In genomic region chr6:159797554-159797953, GRCh38 we compare ENCODE assay signal across 25 cellular contexts. TPM values are rescaled to one million over a fixed set of nuclear protein-coding genes. Genes with fewer than 3 reads are reported as not detected.
"Had no signal": no experiment of that assay in that cellular context is flagged by ENCODE, and none has a peak within 500 bp of the region (broad histone marks: within the 10 kb centered on the region; RNA-seq: fewer than 3 reads in every experiment).

No MANE protein-coding gene starts in this region.

- H3K27me3 ChIP-seq: adrenal gland, foreskin keratinocyte, neural progenitor cell, vagina had no signal

- H3K27ac ChIP-seq: adrenal gland, foreskin keratinocyte, lower lobe of right lung, neural progenitor cell, thoracic aorta, vagina had no signal

- H3K4me3 ChIP-seq: adrenal gland, lower lobe of right lung, mucosa of descending colon, neural progenitor cell, thoracic aorta, vagina had no signal

- H2AFZ ChIP-seq: neural progenitor cell had no signal

- ATAC-seq: foreskin keratinocyte; left lobe of liver; lower lobe of right lung; mucosa of descending colon; sciatic nerve; stimulated activated naive B cell treated with anti-CD40 and anti-IgM and Interleukin-4, amounts not matched to agents 10 μg/mL and 1 μg/mL and 100 μg/mL, for 72 hours; WTC11 had no signal

- H3K9me3 Mint-ChIP-seq: neural progenitor cell; stimulated activated naive B cell treated with anti-CD40 and anti-IgM and Interleukin-4, amounts not matched to agents 10 μg/mL and 1 μg/mL and 100 μg/mL, for 72 hours; T-helper 1 cell treated with Interleukin-12 subunit alpha and Interleukin-12 subunit beta and Interleukin-4 antibody, amounts not matched to agents 30 μg/mL and 1 μg/mL, for 36 hours; type B pancreatic cell; WTC11 had no signal

- FAIRE-seq: astrocyte, kidney, small intestine had no signal

- H3K4me2 ChIP-seq: neural progenitor cell had no signal

- DNase-seq: activated CD4-positive, alpha-beta T cell treated with anti-CD3 and anti-CD28 coated beads, Interleukin-2, amount 50 U/mL, for 48 hours; activated effector memory CD4-positive, alpha-beta T cell treated with anti-CD3 and anti-CD28 coated beads, Interleukin-2, amount 50 U/mL, for 16 hours; adrenal gland; central memory CD4-positive, alpha-beta T cell; dermis blood vessel endothelial cell; effector CD8-positive, alpha-beta T cell; foreskin keratinocyte; kidney; lower lobe of right lung; mesendoderm; mucosa of descending colon; posterior cingulate gyrus; small intestine; stimulated activated CD4-positive, alpha-beta T cell treated with anti-CD3 and anti-CD28 coated beads, Interleukin-15, amount 100 ng/mL, for 24 hours; stimulated activated naive B cell treated with anti-CD40 and anti-IgM and Interleukin-4, amounts not matched to agents 10 μg/mL and 1 μg/mL and 100 μg/mL, for 72 hours; T1000 had no signal

- H3K4me1 ChIP-seq: neural progenitor cell had no signal

- H3K27me3 Mint-ChIP-seq: stimulated activated naive B cell treated with anti-CD40 and anti-IgM and Interleukin-4, amounts not matched to agents 10 μg/mL and 1 μg/mL and 100 μg/mL, for 72 hours; type B pancreatic cell had no signal

- H3K9me3 ChIP-seq: adrenal gland, lower lobe of right lung, mucosa of descending colon, thoracic aorta, vagina had no signal

- H3K27ac Mint-ChIP-seq: neural progenitor cell; stimulated activated naive B cell treated with anti-CD40 and anti-IgM and Interleukin-4, amounts not matched to agents 10 μg/mL and 1 μg/mL and 100 μg/mL, for 72 hours; T-helper 1 cell treated with Interleukin-12 subunit alpha and Interleukin-12 subunit beta and Interleukin-4 antibody, amounts not matched to agents 30 μg/mL and 1 μg/mL, for 36 hours; type B pancreatic cell; WTC11 had no signal

- H3K4me3 Mint-ChIP-seq: neural progenitor cell; stimulated activated naive B cell treated with anti-CD40 and anti-IgM and Interleukin-4, amounts not matched to agents 10 μg/mL and 1 μg/mL and 100 μg/mL, for 72 hours; T-helper 1 cell treated with Interleukin-12 subunit alpha and Interleukin-12 subunit beta and Interleukin-4 antibody, amounts not matched to agents 30 μg/mL and 1 μg/mL, for 36 hours; type B pancreatic cell; WTC11 had no signal

RNA-seq across cellular contexts. Expression of gene PNLDC1, which starts 2.5 kb away (rescaled TPM):
- total RNA-seq: dermis blood vessel endothelial cell, kidney, sciatic nerve, vagina had no signal
